12 cellular contexts compared by ENCODE assay signal in genomic region chr22:47918276-47918928, GRCh38.
A peak's percentile ranks its signal among the peaks of the same experiment; 100 is the strongest.
DNase-seq lines count a peak whose midpoint lies in the region; ATAC-seq and TF ChIP-seq lines count a peak whose summit lies in the region.
"Had no signal": no experiment of that assay in that cellular context is flagged by ENCODE, and none has a peak within 500 bp of the region (broad histone marks: within the 10 kb centered on the region; RNA-seq: fewer than 3 reads in every experiment).

No MANE protein-coding gene starts in this region.

- TF ChIP-seq POLR2A in uterus (IDR thresholded peaks at IDR 0.05): no peak

- H3K27me3 ChIP-seq in SJCRH30 (no peaks in the 10 kb centered on the region), uterus (no peaks in the 10 kb centered on the region)

- H3K27ac ChIP-seq in SJCRH30 (peak overlapping the region; percentile 80), uterus (no peak overlapping the region)
- H3K27ac ChIP-seq: SK-N-MC had no signal

- H3K27ac Mint-ChIP-seq in central memory CD8-positive, alpha-beta T cell (ENCODE audit: low read depth): no peak overlapping the region
- H3K27ac Mint-ChIP-seq in stimulated activated effector memory CD8-positive, alpha-beta T cell treated with anti-CD3 and anti-CD28 coated beads, Interleukin-12 subunit alpha, Interleukin-12 subunit beta, amount 100 ng/mL, for 72 hours: no peak overlapping the region
- H3K27ac Mint-ChIP-seq: activated naive CD4-positive, alpha-beta T cell treated with anti-CD3 and anti-CD28 coated beads, Interleukin-2, amount 50 U/mL, for 72 hours had no signal

- ATAC-seq in central memory CD8-positive, alpha-beta T cell (replicated peaks; ENCODE audit: extremely low read depth, poor library complexity, severe bottlenecking): peak; percentile 70
- peak; percentile 90 for ATAC-seq in stimulated activated effector memory CD8-positive, alpha-beta T cell treated with anti-CD3 and anti-CD28 coated beads, Interleukin-12 subunit alpha, Interleukin-12 subunit beta, amount 100 ng/mL, for 72 hours

- H3K4me1 Mint-ChIP-seq in central memory CD8-positive, alpha-beta T cell: peaks cover 16% of the 10 kb centered on the region
- H3K4me1 Mint-ChIP-seq in stimulated activated effector memory CD8-positive, alpha-beta T cell treated with anti-CD3 and anti-CD28 coated beads, Interleukin-12 subunit alpha, Interleukin-12 subunit beta, amount 100 ng/mL, for 72 hours: peaks cover 14% of the 10 kb centered on the region

- peaks cover 3% of the 10 kb centered on the region for H3K36me3 Mint-ChIP-seq in central memory CD8-positive, alpha-beta T cell (ENCODE audit: insufficient read depth)
- H3K36me3 Mint-ChIP-seq in stimulated activated effector memory CD8-positive, alpha-beta T cell treated with anti-CD3 and anti-CD28 coated beads, Interleukin-12 subunit alpha, Interleukin-12 subunit beta, amount 100 ng/mL, for 72 hours: peaks cover 4% of the 10 kb centered on the region
- H3K36me3 Mint-ChIP-seq: activated naive CD4-positive, alpha-beta T cell treated with anti-CD3 and anti-CD28 coated beads, Interleukin-2, amount 50 U/mL, for 72 hours had no signal

- no peak overlapping the region; the same call in 1 of the 2 replicates for H3K4me3 ChIP-seq in SJCRH30
- H3K4me3 ChIP-seq in uterus: no peak overlapping the region
- H3K4me3 ChIP-seq: SK-N-MC had no signal

- peaks cover 17% of the 10 kb centered on the region for H3K4me1 ChIP-seq in SJCRH30
- no peaks in the 10 kb centered on the region for H3K4me1 ChIP-seq in uterus

- peak overlapping the region; percentile 29 for H3K4me3 Mint-ChIP-seq in central memory CD8-positive, alpha-beta T cell
- H3K4me3 Mint-ChIP-seq in stimulated activated effector memory CD8-positive, alpha-beta T cell treated with anti-CD3 and anti-CD28 coated beads, Interleukin-12 subunit alpha, Interleukin-12 subunit beta, amount 100 ng/mL, for 72 hours: no peak overlapping the region
- H3K4me3 Mint-ChIP-seq: neural crest cell had no signal

- H3K9me3 ChIP-seq in SJCRH30 (replicated peaks) (no peaks in the 10 kb centered on the region), uterus (no peaks in the 10 kb centered on the region)

- H3K27me3 Mint-ChIP-seq in central memory CD8-positive, alpha-beta T cell: peaks cover 9% of the 10 kb centered on the region

- DNase-seq in activated naive CD4-positive, alpha-beta T cell treated with Interleukin-2 at 50 U/mL for 16 hours: peak; percentile 8
- no peak for DNase-seq in activated naive CD4-positive, alpha-beta T cell treated with anti-CD3 and anti-CD28 coated beads, Interleukin-2, amount 50 U/mL, for 16 hours
- peak; percentile 73 to 80 for DNase-seq in SJCRH30
- no peak for DNase-seq in central memory CD8-positive, alpha-beta T cell (ENCODE audit: low spot score in 2 of 2)
- peak in 1 of 2 donors; percentile 10 for DNase-seq in stimulated activated effector memory CD8-positive, alpha-beta T cell treated with anti-CD3 and anti-CD28 coated beads, Interleukin-12 subunit alpha, Interleukin-12 subunit beta, amount 100 ng/mL, for 72 hours (ENCODE audit: low spot score in 2 of 2)
- no peak for DNase-seq in cerebellum (ENCODE audit: low spot score)
- DNase-seq in uterus: no peak
- DNase-seq in NCI-H1436 treated with DMSO at 0.1 percent for 48 hours (lab: John Stamatoyannopoulos, UW): no peak
- DNase-seq: NCI-H1417 treated with DMSO at 0.1 percent for 48 hours had no signal

- H3K36me3 ChIP-seq in SJCRH30 (no peaks in the 10 kb centered on the region), uterus (no peaks in the 10 kb centered on the region)

- no peak for TF ChIP-seq CTCF in uterus (IDR thresholded peaks at IDR 0.05)

- no peaks in the 10 kb centered on the region for H3K9me3 Mint-ChIP-seq in central memory CD8-positive, alpha-beta T cell
- H3K9me3 Mint-ChIP-seq in stimulated activated effector memory CD8-positive, alpha-beta T cell treated with anti-CD3 and anti-CD28 coated beads, Interleukin-12 subunit alpha, Interleukin-12 subunit beta, amount 100 ng/mL, for 72 hours: no peaks in the 10 kb centered on the region
- H3K9me3 Mint-ChIP-seq: activated naive CD4-positive, alpha-beta T cell treated with anti-CD3 and anti-CD28 coated beads, Interleukin-2, amount 50 U/mL, for 72 hours; neural crest cell had no signal

- intact Hi-C loops in uterus (cut with DNase I; ENCODE audit: low total_unique reads): no loop called here

Comparison
In these comparisons a context has a peak if more than half of its experiments do, and no peak if none do; other contexts are left out.
1. DNase-seq: peak in activated naive CD4-positive, alpha-beta T cell treated with Interleukin-2 at 50 U/mL for 16 hours (single experiment) and SJCRH30 (2 of 2); none in activated naive CD4-positive, alpha-beta T cell treated with anti-CD3 and anti-CD28 coated beads, Interleukin-2, amount 50 U/mL, for 16 hours (single experiment), central memory CD8-positive, alpha-beta T cell (0 of 2), cerebellum (single experiment), uterus (0 of 2) and NCI-H1436 treated with DMSO at 0.1 percent for 48 hours (single experiment).